In the genomic region with DNA sequence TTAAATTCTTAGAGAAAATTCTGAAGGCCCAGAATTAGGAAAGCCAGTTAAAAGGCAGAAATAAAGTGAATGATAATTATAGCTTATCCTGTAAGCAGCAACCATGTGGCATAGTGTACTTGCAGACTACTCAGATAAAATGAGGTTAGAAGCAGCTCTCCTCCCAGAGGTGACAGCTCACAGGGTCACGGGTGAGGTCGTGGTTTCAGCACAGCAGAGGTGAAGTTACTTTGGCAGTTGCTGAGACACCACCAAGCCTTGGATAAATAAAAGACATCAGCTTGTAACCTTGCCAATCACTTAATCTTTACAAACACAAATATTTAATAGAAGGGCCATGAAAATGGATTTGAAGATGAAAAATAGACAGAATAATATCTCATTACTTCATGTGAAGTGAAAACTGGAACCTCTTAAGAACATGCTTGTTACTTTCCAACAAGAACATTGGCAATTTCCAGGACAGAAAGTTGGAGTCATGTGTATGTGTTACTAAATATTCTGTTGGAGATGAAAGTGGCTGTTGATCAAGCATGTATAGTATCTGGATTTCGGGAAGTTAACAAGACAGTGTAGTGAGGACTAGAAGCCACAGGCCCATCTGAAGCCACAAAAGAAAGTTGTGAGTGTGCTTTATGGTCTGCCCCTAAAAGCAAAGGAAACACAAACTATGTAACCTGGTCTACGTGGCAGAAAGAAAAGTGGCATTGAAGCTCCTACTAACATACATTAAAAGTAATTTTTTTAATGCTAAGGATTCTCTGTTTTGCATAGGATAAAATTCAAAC, we compare ENCODE assay signal across 12 cellular contexts.
DNase-seq lines count a peak whose midpoint lies in the region; ATAC-seq and TF ChIP-seq lines count a peak whose summit lies in the region.
"Had no signal": no experiment of that assay in that cellular context is flagged by ENCODE, and none has a peak within 500 bp of the region (broad histone marks: within the 10 kb centered on the region; RNA-seq: fewer than 3 reads in every experiment).

No MANE protein-coding gene starts in this region.

- H3K4me3 Mint-ChIP-seq in CD14-positive monocyte: no peak overlapping the region
- H3K4me3 Mint-ChIP-seq: stimulated activated memory B cell treated with anti-CD40 and anti-IgM and Interleukin-4, amounts not matched to agents 10 μg/mL and 1 μg/mL and 100 μg/mL, for 72 hours had no signal

- peak overlapping the region; percentile 51 for H3K9ac ChIP-seq in KMS-11

- H3K27me3 Mint-ChIP-seq in CD14-positive monocyte (ENCODE audit: low read depth in 3 of 3): peaks cover 0 to 1% (median 0%) of the 10 kb centered on the region in 3 donors
- H3K27me3 Mint-ChIP-seq: stimulated activated memory B cell treated with anti-CD40 and anti-IgM and Interleukin-4, amounts not matched to agents 10 μg/mL and 1 μg/mL and 100 μg/mL, for 72 hours had no signal

- no peak overlapping the region for H3K4me3 ChIP-seq in KMS-11 (IDR thresholded peaks at IDR 0.05; ENCODE audit: insufficient read depth, low read depth, low read length)

- no peaks in the 10 kb centered on the region for H3K79me2 ChIP-seq in KMS-11 (ENCODE audit: insufficient read depth, low read depth)

- peak overlapping the region; percentile 45; the same call in 1 of the 2 replicates for H2AFZ ChIP-seq in KMS-11 (ENCODE audit: low read depth)

- no peak overlapping the region for H3K27ac Mint-ChIP-seq in CD14-positive monocyte
- H3K27ac Mint-ChIP-seq: nephron progenitor cell; stimulated activated memory B cell treated with anti-CD40 and anti-IgM and Interleukin-4, amounts not matched to agents 10 μg/mL and 1 μg/mL and 100 μg/mL, for 72 hours had no signal

- peaks cover 32 to 33% of the 10 kb centered on the region in 2 donors for H3K36me3 Mint-ChIP-seq in CD14-positive monocyte

- intact Hi-C loops in CD14-positive monocyte (cut with micrococcal nuclease): no loop called here

- peak; percentile 49 for DNase-seq in activated CD4-positive, alpha-beta T cell treated with anti-CD3 and anti-CD28 coated beads for 1 hour
- DNase-seq in brain pericyte (ENCODE audit: low read depth, low spot score) (peak; percentile 47), CD14-positive monocyte (ENCODE audit: low spot score) (no peak), iPS-NIHi7 (ENCODE audit: extremely low spot score) (no peak), NCI-H2107 (lab: John Stamatoyannopoulos, UW) (no peak)
- DNase-seq in stimulated activated CD4-positive, alpha-beta T cell treated with anti-CD3 and anti-CD28 coated beads, Interleukin-4, amount 100 ng/mL, for 1 hour: peak; percentile 41
- DNase-seq: GOT3, nephron progenitor cell had no signal

- no peak for ATAC-seq in GM21723 (IDR thresholded peaks at IDR 0.05; ENCODE audit: unreplicated experiment)
- ATAC-seq: Panc1; stimulated activated memory B cell treated with anti-CD40 and anti-IgM and Interleukin-4, amounts not matched to agents 10 μg/mL and 1 μg/mL and 100 μg/mL, for 72 hours had no signal

- H3K9me3 Mint-ChIP-seq in CD14-positive monocyte: peaks cover 0 to 3% (median 0%) of the 10 kb centered on the region in 7 donors
- H3K9me3 Mint-ChIP-seq: nephron progenitor cell had no signal

- peaks cover 73% of the 10 kb centered on the region for H3K4me1 ChIP-seq in KMS-11 (ENCODE audit: low read depth, poor library complexity, severe bottlenecking)

- peaks cover 15% of the 10 kb centered on the region for H3K4me1 Mint-ChIP-seq in CD14-positive monocyte
- H3K4me1 Mint-ChIP-seq: stimulated activated memory B cell treated with anti-CD40 and anti-IgM and Interleukin-4, amounts not matched to agents 10 μg/mL and 1 μg/mL and 100 μg/mL, for 72 hours had no signal

- TF ChIP-seq CTCF in KMS-11 (conservative IDR thresholded peaks at IDR 0.05; ENCODE audit: low read depth, low read length) (no peak), CD14-positive monocyte (IDR thresholded peaks at IDR 0.05) (no peak)

- no peaks in the 10 kb centered on the region for H3K36me3 ChIP-seq in KMS-11 (ENCODE audit: insufficient read depth)

- H3K4me2 ChIP-seq in KMS-11: peak overlapping the region; percentile 83

- H3K27me3 ChIP-seq in KMS-11 (ENCODE audit: insufficient read depth, low read depth): no peaks in the 10 kb centered on the region

- H4K20me1 ChIP-seq in KMS-11 (ENCODE audit: insufficient read depth): no peaks in the 10 kb centered on the region

- peak overlapping the region; percentile 88 for H3K27ac ChIP-seq in KMS-11

Comparison
In these comparisons a context has a peak if more than half of its experiments do, and no peak if none do; other contexts are left out.
1. DNase-seq: peak in activated CD4-positive, alpha-beta T cell treated with anti-CD3 and anti-CD28 coated beads for 1 hour (single experiment), brain pericyte (single experiment) and stimulated activated CD4-positive, alpha-beta T cell treated with anti-CD3 and anti-CD28 coated beads, Interleukin-4, amount 100 ng/mL, for 1 hour (single experiment); none in CD14-positive monocyte (single experiment), iPS-NIHi7 (single experiment) and NCI-H2107 (single experiment).